Comparison of ENCODE assay signal across 1 cellular context in genomic region chr9:33170464-33171156, GRCh38.
TF ChIP-seq lines count a peak whose summit lies in the region.

No MANE protein-coding gene starts in this region.

TF ChIP-seq in GM12878, 131 proteins besides CTCF, POLR2A, EP300 and RAD21:
- TF ChIP-seq ZSCAN29 (IDR thresholded peaks at IDR 0.05) (no peak), SMC3 (IDR thresholded peaks at IDR 0.05; ENCODE audit: borderline replicate concordance, low read length) (peak; percentile 66; the same call in 1 of the 2 replicates), SKIL (IDR thresholded peaks at IDR 0.05; ENCODE audit: low read depth, poor library complexity, severe bottlenecking) (no peak), TCF3 (IDR thresholded peaks at IDR 0.05; ENCODE audit: borderline replicate concordance, insufficient read depth, low read depth, low read length) (0 out of 2 replicates have a peak, but pooled peaks have one; percentile 19)
